Comparison of ENCODE assay signal across 2 cellular contexts in the genomic region with DNA sequence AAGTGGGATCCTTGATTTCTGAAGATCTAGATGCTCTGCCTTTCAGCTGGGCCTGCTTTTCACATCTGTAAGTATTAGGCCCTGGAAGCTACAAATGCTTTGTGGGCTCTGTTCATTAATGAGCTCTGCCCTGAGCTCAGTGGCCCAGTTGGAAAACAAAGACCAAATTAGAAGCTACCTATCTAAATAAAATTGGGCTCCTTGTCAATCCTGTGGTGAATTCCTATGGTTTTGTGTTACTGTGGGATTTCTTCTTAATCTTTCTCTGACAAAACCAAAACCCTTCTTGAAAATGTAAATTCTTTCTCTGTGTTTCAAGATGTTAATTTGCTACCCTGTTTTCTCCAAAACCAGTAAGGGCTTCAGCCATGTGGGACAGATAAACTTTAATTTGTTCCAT.
TF ChIP-seq lines count a peak whose summit lies in the region.

No MANE protein-coding gene starts in this region.

TF ChIP-seq in IMR-90, 13 proteins besides CTCF, POLR2A, EP300 and RAD21:
- TF ChIP-seq NFE2L2 (IDR thresholded peaks at IDR 0.05; ENCODE audit: low read depth, low read length) (no peak), MAFK (IDR thresholded peaks at IDR 0.05; ENCODE audit: low read depth, low read length) (no peak), MAZ (IDR thresholded peaks at IDR 0.05; ENCODE audit: borderline replicate concordance, low read depth, low read length) (no peak), FOS (IDR thresholded peaks at IDR 0.05; ENCODE audit: low read depth, low read length) (no peak), RFX5 (IDR thresholded peaks at IDR 0.05; ENCODE audit: low read depth, low read length) (no peak), RCOR1 (IDR thresholded peaks at IDR 0.05; ENCODE audit: insufficient replicate concordance, low read length) (no peak), MXI1 (IDR thresholded peaks at IDR 0.05; ENCODE audit: borderline replicate concordance, low read depth, low read length) (no peak), CEBPB (IDR thresholded peaks at IDR 0.05; ENCODE audit: low read depth, low read length) (no peak), SMC3 (IDR thresholded peaks at IDR 0.05; ENCODE audit: low read depth, low read length) (no peak)
- TF ChIP-seq, protein P1, sequence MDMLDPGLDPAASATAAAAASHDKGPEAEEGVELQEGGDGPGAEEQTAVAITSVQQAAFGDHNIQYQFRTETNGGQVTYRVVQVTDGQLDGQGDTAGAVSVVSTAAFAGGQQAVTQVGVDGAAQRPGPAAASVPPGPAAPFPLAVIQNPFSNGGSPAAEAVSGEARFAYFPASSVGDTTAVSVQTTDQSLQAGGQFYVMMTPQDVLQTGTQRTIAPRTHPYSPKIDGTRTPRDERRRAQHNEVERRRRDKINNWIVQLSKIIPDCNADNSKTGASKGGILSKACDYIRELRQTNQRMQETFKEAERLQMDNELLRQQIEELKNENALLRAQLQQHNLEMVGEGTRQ (IDR thresholded peaks at IDR 0.05; ENCODE audit: low read depth, low read length): no peak

TF ChIP-seq in K562, 482 proteins besides CTCF, POLR2A, EP300 and RAD21:
- TF ChIP-seq, protein P2, sequence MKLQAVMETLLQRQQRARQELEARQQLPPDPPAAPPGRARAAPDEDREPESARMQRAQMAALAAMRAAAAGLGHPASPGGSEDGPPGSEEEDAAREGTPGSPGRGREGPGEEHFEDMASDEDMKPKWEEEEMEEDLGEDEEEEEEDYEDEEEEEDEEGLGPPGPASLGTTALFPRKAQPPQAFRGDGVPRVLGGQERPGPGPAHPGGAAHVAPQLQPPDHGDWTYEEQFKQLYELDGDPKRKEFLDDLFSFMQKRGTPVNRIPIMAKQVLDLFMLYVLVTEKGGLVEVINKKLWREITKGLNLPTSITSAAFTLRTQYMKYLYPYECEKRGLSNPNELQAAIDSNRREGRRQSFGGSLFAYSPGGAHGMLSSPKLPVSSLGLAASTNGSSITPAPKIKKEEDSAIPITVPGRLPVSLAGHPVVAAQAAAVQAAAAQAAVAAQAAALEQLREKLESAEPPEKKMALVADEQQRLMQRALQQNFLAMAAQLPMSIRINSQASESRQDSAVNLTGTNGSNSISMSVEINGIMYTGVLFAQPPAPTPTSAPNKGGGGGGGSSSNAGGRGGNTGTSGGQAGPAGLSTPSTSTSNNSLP (IDR thresholded peaks at IDR 0.05; ENCODE audit: borderline replicate concordance, low read depth, low read length): no peak
- TF ChIP-seq, protein P3, sequence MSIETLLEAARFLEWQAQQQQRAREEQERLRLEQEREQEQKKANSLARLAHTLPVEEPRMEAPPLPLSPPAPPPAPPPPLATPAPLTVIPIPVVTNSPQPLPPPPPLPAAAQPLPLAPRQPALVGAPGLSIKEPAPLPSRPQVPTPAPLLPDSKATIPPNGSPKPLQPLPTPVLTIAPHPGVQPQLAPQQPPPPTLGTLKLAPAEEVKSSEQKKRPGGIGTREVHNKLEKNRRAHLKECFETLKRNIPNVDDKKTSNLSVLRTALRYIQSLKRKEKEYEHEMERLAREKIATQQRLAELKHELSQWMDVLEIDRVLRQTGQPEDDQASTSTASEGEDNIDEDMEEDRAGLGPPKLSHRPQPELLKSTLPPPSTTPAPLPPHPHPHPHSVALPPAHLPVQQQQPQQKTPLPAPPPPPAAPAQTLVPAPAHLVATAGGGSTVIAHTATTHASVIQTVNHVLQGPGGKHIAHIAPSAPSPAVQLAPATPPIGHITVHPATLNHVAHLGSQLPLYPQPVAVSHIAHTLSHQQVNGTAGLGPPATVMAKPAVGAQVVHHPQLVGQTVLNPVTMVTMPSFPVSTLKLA (conservative IDR thresholded peaks at IDR 0.05): 0 out of 4 replicates have a peak, but pooled peaks of 1 of the 2 experiments have one; percentile 9
- TF ChIP-seq ZNF583 (CRISPR knock-in tag; IDR thresholded peaks at IDR 0.05): 0 out of 2 replicates have a peak, but pooled peaks have one; percentile 6
